In genomic region chr3:47251689-47252088, GRCh38 we compare ENCODE assay signal across 20 cellular contexts. TPM values are rescaled to one million over a fixed set of nuclear protein-coding genes. Genes with fewer than 3 reads are reported as not detected.
DNase-seq lines count a peak whose midpoint lies in the region; FAIRE-seq and TF ChIP-seq lines count a peak whose summit lies in the region.
"Had no signal": no experiment of that assay in that cellular context is flagged by ENCODE, and none has a peak within 500 bp of the region (broad histone marks: within the 10 kb centered on the region; RNA-seq: fewer than 3 reads in every experiment).

No MANE protein-coding gene starts in this region.

- H2AK5ac ChIP-seq in H1 (ENCODE audit: low read depth, low read length): no peak overlapping the region

- H4K8ac ChIP-seq in H1 (ENCODE audit: extremely low read depth, insufficient read depth, low read length): no peak overlapping the region

- H2BK12ac ChIP-seq in H1 (ENCODE audit: low read depth, low read length): no peak overlapping the region

- no peaks in the 10 kb centered on the region for H3K79me1 ChIP-seq in H1 (ENCODE audit: low read depth, low read length)

- H2BK15ac ChIP-seq in H1 (ENCODE audit: low read length): no peak overlapping the region

- no peak overlapping the region for H2BK20ac ChIP-seq in H1 (ENCODE audit: low read length)

- H2BK5ac ChIP-seq in H1 (ENCODE audit: low read depth, low read length): no peak overlapping the region

- H4K91ac ChIP-seq in H1 (replicated peaks; ENCODE audit: insufficient read length, low read length): peak overlapping the region; percentile 25

- no peak for FAIRE-seq in H1 (lab: Jason Lieb, UNC)
- FAIRE-seq: A204.1, H54, RCC 7860 had no signal

- H3K4ac ChIP-seq in H1 (replicated peaks; ENCODE audit: insufficient read length, low read depth, low read length): no peak overlapping the region

- H3K4me1 ChIP-seq in H1 (replicated peaks in 1 of 4; ENCODE audit: control insufficient read depth in 3 of 4, insufficient read depth in 4 of 4, low read length in 3 of 4): no peaks in the 10 kb centered on the region; a peak in 1 of 7 replicates
- H3K4me1 ChIP-seq: BLaER1 treated with 17β-estradiol and CSF1 and Interleukin-3, amounts not matched to agents 10 nM and 100 nM had no signal

- H3K14ac ChIP-seq in H1 (ENCODE audit: insufficient read length): no peak overlapping the region

- no peaks in the 10 kb centered on the region for H3K9me3 ChIP-seq in H1 (ENCODE audit: insufficient read depth in 2 of 2, low read depth in 1 of 2, low read length in 1 of 2)
- H3K9me3 ChIP-seq: BLaER1 treated with 17β-estradiol and CSF1 and Interleukin-3, amounts not matched to agents 10 nM and 100 nM; MG63 had no signal

- H3K18ac ChIP-seq in H1 (ENCODE audit: extremely low read depth, low read length): no peak overlapping the region

- TF ChIP-seq POLR2A in H1 (IDR thresholded peaks at IDR 0.05; ENCODE audit: control extremely low read depth in 1 of 2, low read depth in 2 of 2, low read length in 2 of 2): no peak

- no peak overlapping the region for H3K27ac ChIP-seq in H1 (ENCODE audit: low read depth, low read length)
- H3K27ac ChIP-seq: BLaER1 treated with 17β-estradiol and CSF1 and Interleukin-3, amounts not matched to agents 10 nM and 100 nM; SK-N-MC had no signal

- intact Hi-C loops in posterior vena cava (cut with DNase I): no loop called here

- no peak overlapping the region for H3K4me2 ChIP-seq in H1 (ENCODE audit: insufficient read depth in 1 of 2, low read depth in 2 of 2, low read length in 2 of 2)
- H3K4me2 ChIP-seq: BLaER1 treated with 17β-estradiol and CSF1 and Interleukin-3, amounts not matched to agents 10 nM and 100 nM had no signal

- H3K23ac ChIP-seq in H1 (ENCODE audit: insufficient read length): no peak overlapping the region

- H3K4me3 ChIP-seq in H1 (ENCODE audit: extremely low read depth in 1 of 4, insufficient read depth in 2 of 4, low read depth in 3 of 4, low read length in 4 of 4): no peak overlapping the region
- H3K4me3 ChIP-seq: BLaER1 treated with 17β-estradiol and CSF1 and Interleukin-3, amounts not matched to agents 10 nM and 100 nM; MG63; SK-N-MC had no signal

- H3K9ac ChIP-seq in H1 (replicated peaks in 1 of 4; ENCODE audit: extremely low read depth in 1 of 4, low read depth in 3 of 4, low read length in 3 of 4): no peak overlapping the region
- H3K9ac ChIP-seq: BLaER1 treated with 17β-estradiol and CSF1 and Interleukin-3, amounts not matched to agents 10 nM and 100 nM had no signal

- H3K79me2 ChIP-seq in H1 (ENCODE audit: control insufficient read depth in 1 of 2, insufficient read depth in 2 of 2, low read length in 2 of 2): no peaks in the 10 kb centered on the region

- H2AFZ ChIP-seq in H1 (ENCODE audit: low read length): no peak overlapping the region

- no peaks in the 10 kb centered on the region; the same call in 1 of the 2 replicates for H3K23me2 ChIP-seq in H1 (ENCODE audit: low read depth, low read length)

- WGBS in H1 (ENCODE audit: extremely low coverage in 1 of 2, insufficient coverage in 1 of 2, insufficient read length in 1 of 2, insufficient replicate concordance in 2 of 2, low coverage in 1 of 2, low lambda C conversion rate in 2 of 2, missing lambda C conversion rate in 1 of 2), 2 experiments: 77% methylated on average over 5 of the region's 5 CpGs; no CpG with 5 or more reads in 1 of the 2 experiments

- DNase-seq in ELF-1 (ENCODE audit: low read depth, low spot score) (peak; percentile 24), OCI-M1 (lab: John Stamatoyannopoulos, UW) (peak; percentile 60), H1 (ENCODE audit: low read depth in 1 of 2, low spot score in 2 of 2) (no peak), posterior vena cava (ENCODE audit: low spot score) (peak; percentile 14), inferior parietal cortex (ENCODE audit: extremely low spot score) (no peak), cerebellar cortex (ENCODE audit: low spot score) (no peak), NCI-H128 (lab: John Stamatoyannopoulos, UW; ENCODE audit: unreplicated experiment) (no peak)
- DNase-seq: CD8-positive, alpha-beta memory T cell; DMS79; HFFc6; Kasumi-1; MG63; NCI-H1092; NCI-H2081; SHP77 had no signal

- peak overlapping the region; percentile 46 for H3K56ac ChIP-seq in H1 (replicated peaks; ENCODE audit: insufficient read length, low read depth, low read length)

- H2BK120ac ChIP-seq in H1 (replicated peaks; ENCODE audit: low read depth, low read length): peak overlapping the region; percentile 55

- H4K5ac ChIP-seq in H1 (ENCODE audit: insufficient read length, low read depth, low read length): no peak overlapping the region

- H4K20me1 ChIP-seq in H1 (replicated peaks in 1 of 2; ENCODE audit: control insufficient read depth in 1 of 2, insufficient read depth in 2 of 2, low read length in 2 of 2): no peaks in the 10 kb centered on the region
- H4K20me1 ChIP-seq: BLaER1 treated with 17β-estradiol and CSF1 and Interleukin-3, amounts not matched to agents 10 nM and 100 nM had no signal

- POLR2A ChIA-PET in H1 (lab: Charles Lee; ENCODE audit: partially characterized antibody): interaction anchor here (1.0 to 1.2 kb wide), 2 partner anchors 22 to 87 kb away, joined by 3 read pairs; no protein-coding TSS in a partner anchor

- TF ChIP-seq RAD21 in H1 (IDR thresholded peaks at IDR 0.05 in 1 of 2, conservative IDR thresholded peaks at IDR 0.05 in 1 of 2; ENCODE audit: low read depth in 2 of 2, low read length in 2 of 2): no peak

- no peak for TF ChIP-seq CTCF in H1 (IDR thresholded peaks at IDR 0.05; ENCODE audit: control extremely low read depth in 1 of 3, insufficient read depth in 1 of 3, low read depth in 1 of 3, low read length in 3 of 3)

- TF ChIP-seq EP300 in H1 (IDR thresholded peaks at IDR 0.05; ENCODE audit: borderline replicate concordance in 1 of 2, low read depth in 2 of 2, low read length in 2 of 2): no peak

- no peaks in the 10 kb centered on the region for H3K27me3 ChIP-seq in H1 (replicated peaks in 1 of 4; ENCODE audit: control insufficient read depth in 3 of 4, extremely low read depth in 1 of 4, insufficient read depth in 3 of 4, low read length in 3 of 4)
- H3K27me3 ChIP-seq: BLaER1 treated with 17β-estradiol and CSF1 and Interleukin-3, amounts not matched to agents 10 nM and 100 nM; MG63 had no signal

- CTCF ChIA-PET in H1 (lab: Charles Lee; ENCODE audit: partially characterized antibody): interaction anchor here (0.7 to 5.9 kb wide), 15 partner anchors 10 to 169 kb away, joined by 3 to 59 read pairs (median 4); no protein-coding TSS in a partner anchor

- H3K36me3 ChIP-seq in H1 (ENCODE audit: control insufficient read depth in 2 of 4, insufficient read depth in 4 of 4, low read length in 3 of 4): no peaks in the 10 kb centered on the region
- H3K36me3 ChIP-seq: BLaER1 treated with 17β-estradiol and CSF1 and Interleukin-3, amounts not matched to agents 10 nM and 100 nM; MG63 had no signal

TF ChIP-seq in H1, 55 proteins besides CTCF, POLR2A, EP300 and RAD21:
- TF ChIP-seq CREB1 (IDR thresholded peaks at IDR 0.05) (no peak), TAF1 (IDR thresholded peaks at IDR 0.05; ENCODE audit: low read depth, low read length) (no peak), RBBP5 (IDR thresholded peaks at IDR 0.05; ENCODE audit: borderline replicate concordance, low read depth, low read length) (no peak), TCF12 (IDR thresholded peaks at IDR 0.05; ENCODE audit: low read depth, low read length) (no peak), JUN (IDR thresholded peaks at IDR 0.05; ENCODE audit: low read depth, low read length) (no peak), POU5F1 (IDR thresholded peaks at IDR 0.05; ENCODE audit: low read depth, low read length) (no peak), CHD2 (IDR thresholded peaks at IDR 0.05; ENCODE audit: low read length) (no peak), JUND (IDR thresholded peaks at IDR 0.05; ENCODE audit: low read length) (no peak), CBX5 (IDR thresholded peaks at IDR 0.05; ENCODE audit: low read depth, low read length) (no peak), HDAC2 (IDR thresholded peaks at IDR 0.05; ENCODE audit: borderline replicate concordance in 1 of 2, low read depth in 2 of 2, low read length in 2 of 2) (no peak), NRF1 (IDR thresholded peaks at IDR 0.05; ENCODE audit: low read depth, low read length) (no peak), GTF2F1 (IDR thresholded peaks at IDR 0.05; ENCODE audit: borderline replicate concordance, low read depth, low read length) (no peak), ASH2L (IDR thresholded peaks at IDR 0.05; ENCODE audit: low read length) (no peak)

RNA-seq across cellular contexts. Expression of gene KIF9, which starts 30.9 kb away (rescaled TPM):
- total RNA-seq in H1 (2021; fragmentation: NEBNext Ultra II Directional; extraction: Animal tissue kit (Norgen Biotek cat#: 25700)): 6.8 and 8.0 TPM in 2 replicates
- 5.0 and 5.8 TPM in 2 replicates for polyA plus RNA-seq in H1 (2011; rRNA removed)
- polyA plus RNA-seq in H1 (2011; cell fraction: cytosol; rRNA removed): 6.7 TPM
- polyA plus RNA-seq in H1 (2011; cell fraction: nucleus; rRNA removed): 3.0 TPM
- polyA plus RNA-seq in H1 (2012, experiment 1 of 2): 7.3 to 11.9 TPM (median 8.5 TPM) in 4 replicates
- polyA plus RNA-seq in H1 (2012, experiment 2 of 2): 7.9 TPM
- 7.3 TPM for polyA plus RNA-seq in H1 (2013, experiment 1 of 2)
- polyA plus RNA-seq in H1 (2013, experiment 2 of 2): 7.7 TPM
- polyA minus RNA-seq in H1 (2011; rRNA and poly(A)+ RNA removed): 1.0 and 1.4 TPM in 2 replicates
- polyA minus RNA-seq in H1 (2011; cell fraction: cytosol; rRNA and poly(A)+ RNA removed): 2.7 TPM
- polyA minus RNA-seq in H1 (2011; cell fraction: nucleus; rRNA and poly(A)+ RNA removed): 2.3 TPM
- total RNA-seq in posterior vena cava: 1 to 10 TPM; 4.7 to 5.6 TPM

RNA-seq across cellular contexts. Expression of gene KLHL18, which starts 31.1 kb away (rescaled TPM):
- 30.9 and 31.7 TPM in 2 replicates for total RNA-seq in H1 (2021; fragmentation: NEBNext Ultra II Directional; extraction: Animal tissue kit (Norgen Biotek cat#: 25700))
- polyA plus RNA-seq in H1 (2011; rRNA removed): 19.9 and 27.3 TPM in 2 replicates
- polyA plus RNA-seq in H1 (2011; cell fraction: cytosol; rRNA removed): 17.9 TPM
- 20.9 TPM for polyA plus RNA-seq in H1 (2011; cell fraction: nucleus; rRNA removed)
- 16.8 to 22.5 TPM (median 19.6 TPM) in 4 replicates for polyA plus RNA-seq in H1 (2012, experiment 1 of 2)
- polyA plus RNA-seq in H1 (2012, experiment 2 of 2): 10.9 TPM
- 10.5 TPM for polyA plus RNA-seq in H1 (2013, experiment 1 of 2)
- polyA plus RNA-seq in H1 (2013, experiment 2 of 2): 11.6 TPM
- polyA minus RNA-seq in H1 (2011; rRNA and poly(A)+ RNA removed): 51.9 and 54.2 TPM in 2 replicates
- 19.4 TPM for polyA minus RNA-seq in H1 (2011; cell fraction: cytosol; rRNA and poly(A)+ RNA removed)
- polyA minus RNA-seq in H1 (2011; cell fraction: nucleus; rRNA and poly(A)+ RNA removed): 24.2 TPM
- 10 to 100 TPM; 21.2 to 21.6 TPM for total RNA-seq in posterior vena cava

Comparison
In these comparisons a context has a peak if more than half of its experiments do, and no peak if none do; other contexts are left out.
1. DNase-seq: peak in ELF-1 (single experiment), OCI-M1 (single experiment) and posterior vena cava (single experiment); none in H1 (0 of 2), inferior parietal cortex (single experiment), cerebellar cortex (single experiment) and NCI-H128 (single experiment).